In genomic region chr6:26026833-26027490, GRCh38 we compare ENCODE assay signal across 8 cellular contexts.
A peak's percentile ranks its signal among the peaks of the same experiment; 100 is the strongest.
DNase-seq lines count a peak whose midpoint lies in the region; ATAC-seq and FAIRE-seq lines count a peak whose summit lies in the region.

No MANE protein-coding gene starts in this region.

- FAIRE-seq in GM19239 (lab: Jason Lieb, UNC) = peak; percentile 90

- DNase-seq in Ammon's horn (ENCODE audit: low spot score) = peak; percentile 91
- no peak for DNase-seq in GM19239 (ENCODE audit: insufficient read length, low spot score)
- DNase-seq in NCI-H524 treated with DMSO at 0.1 percent for 48 hours (lab: John Stamatoyannopoulos, UW) = peak; percentile 81
- peak; percentile 89 to 96 for DNase-seq in activated CD4-positive, alpha-beta T cell treated with anti-CD3 and anti-CD28 coated beads for 4 hours
- peak; percentile 99 for DNase-seq in left kidney (ENCODE audit: low read depth, low spot score)
- peak; percentile 94 to 95 for DNase-seq in stimulated activated CD4-positive, alpha-beta T cell treated with anti-CD3 and anti-CD28 coated beads, Interleukin-2, amount 100 ng/mL, for 48 hours

- peak overlapping the region; percentile 35 for H3K27ac ChIP-seq in cingulate gyrus (ENCODE audit: low read depth, low read length)

- peak; percentile 36 for ATAC-seq in HG03442 (IDR thresholded peaks at IDR 0.05; ENCODE audit: unreplicated experiment)
